Comparison of ENCODE assay signal across 1 cellular context in genomic region chr19:7778081-7778480, GRCh38.
TF ChIP-seq lines count a peak whose summit lies in the region.

No MANE protein-coding gene starts in this region.

TF ChIP-seq in GM12878, 131 proteins besides CTCF, POLR2A, EP300 and RAD21:
- TF ChIP-seq IKZF1 (conservative IDR thresholded peaks at IDR 0.05): 0 out of 2 replicates have a peak, but pooled peaks have one; percentile 18
- TF ChIP-seq HDAC2 (IDR thresholded peaks at IDR 0.05): no peak
- TF ChIP-seq EED (IDR thresholded peaks at IDR 0.05; ENCODE audit: low read depth): 0 out of 2 replicates have a peak, but pooled peaks have one; percentile 34
- no peak for TF ChIP-seq ZBTB40 (IDR thresholded peaks at IDR 0.05; ENCODE audit: borderline replicate concordance)
- no peak for TF ChIP-seq SKIL (IDR thresholded peaks at IDR 0.05; ENCODE audit: low read depth, poor library complexity, severe bottlenecking)
- no peak for TF ChIP-seq GATAD2B (conservative IDR thresholded peaks at IDR 0.05; ENCODE audit: low read depth)
- no peak for TF ChIP-seq ATF2 (IDR thresholded peaks at IDR 0.05; ENCODE audit: low read length)
- TF ChIP-seq SPI1 (IDR thresholded peaks at IDR 0.05; ENCODE audit: borderline replicate concordance, insufficient read depth, low read depth, low read length): peak; percentile 50; the same call in 1 of the 2 replicates
TF ChIP-seq in GM12878: peak in this region for 3.
